14 cellular contexts compared by ENCODE assay signal in genomic region chr20:62208805-62209755, GRCh38.
DNase-seq lines count a peak whose midpoint lies in the region; ATAC-seq and TF ChIP-seq lines count a peak whose summit lies in the region.
"Had no signal": no experiment of that assay in that cellular context is flagged by ENCODE, and none has a peak within 500 bp of the region (broad histone marks: within the 10 kb centered on the region; RNA-seq: fewer than 3 reads in every experiment).

No MANE protein-coding gene starts in this region.

- no peak overlapping the region for H3K4me3 ChIP-seq in HEK293 (ENCODE audit: low read depth, low read length)

- ATAC-seq in SK-N-SH treated with all-trans-retinoic acid at 6 μM for 48 hours (peak; percentile 10; the same call in 2 of the 3 replicates), GM19395 (IDR thresholded peaks at IDR 0.05; ENCODE audit: unreplicated experiment) (no peak), GM18498 (IDR thresholded peaks at IDR 0.05; ENCODE audit: unreplicated experiment) (no peak)

- H3K4me1 ChIP-seq in HEK293 (ENCODE audit: control insufficient read depth, insufficient read depth, low read length) = no peaks in the 10 kb centered on the region

- CTCF ChIA-PET in HEK293 (lab: Yijun Ruan, JAX) = no interaction called here

- H3K27ac ChIP-seq in HEK293 (ENCODE audit: extremely low read depth, low read depth, low read length) = no peak overlapping the region
- H3K27ac ChIP-seq: epithelial cell of prostate had no signal

- no peaks in the 10 kb centered on the region for H3K9me3 ChIP-seq in HEK293 (ENCODE audit: control insufficient read depth, insufficient read depth, low read depth, low read length)

- DNase-seq in COLO668 (lab: John Stamatoyannopoulos, UW; ENCODE audit: unreplicated experiment) = peak; percentile 70
- peak; percentile 95 for DNase-seq in iPS-NIHi11 (ENCODE audit: low spot score)
- DNase-seq in NCI-H446 treated with DMSO at 0.1 percent for 48 hours (lab: John Stamatoyannopoulos, UW) = no peak
- no peak for DNase-seq in activated T-cell treated with anti-CD3 and anti-CD28 coated beads for 4 hours
- DNase-seq: activated CD8-positive, alpha-beta memory T cell treated with anti-CD3 and anti-CD28 coated beads, Interleukin-2, amount 50 U/mL, for 48 hours; aorta; CD4-positive, alpha-beta T cell; naive B cell; NCI-H69 had no signal

- peak; percentile 51 for TF ChIP-seq CTCF in HEK293 (tag by site-specific recombination; IDR thresholded peaks at IDR 0.05)

- POLR2A ChIA-PET in HEK293 (lab: Yijun Ruan, JAX) = no interaction called here

- H3K36me3 ChIP-seq in HEK293 (ENCODE audit: control insufficient read depth in 2 of 2, insufficient read depth in 1 of 2, low read length in 2 of 2) = no peaks in the 10 kb centered on the region

TF ChIP-seq in HEK293, 187 proteins besides CTCF, POLR2A, EP300 and RAD21:
- peak; percentile 29; the same call in 1 of the 2 replicates for TF ChIP-seq ZNF600 (tag by site-specific recombination; IDR thresholded peaks at IDR 0.05)
- no peak for TF ChIP-seq ZNF621 (tag by site-specific recombination; IDR thresholded peaks at IDR 0.05)
- TF ChIP-seq ZFHX2 (tag by site-specific recombination; conservative IDR thresholded peaks at IDR 0.05) = peak; percentile 42

TF ChIP-seq in SK-N-SH treated with all-trans-retinoic acid at 6 μM for 48 hours, 23 proteins besides CTCF, POLR2A, EP300 and RAD21:
- no peak for TF ChIP-seq ZNF565 (CRISPR knock-in tag; conservative IDR thresholded peaks at IDR 0.05; ENCODE audit: low read depth)
- no peak for TF ChIP-seq ZNF70 (CRISPR knock-in tag; IDR thresholded peaks at IDR 0.05)
- TF ChIP-seq CSDC2 (CRISPR knock-in tag; IDR thresholded peaks at IDR 0.05) = no peak
- no peak for TF ChIP-seq SNAI2 (CRISPR knock-in tag; IDR thresholded peaks at IDR 0.05)
- TF ChIP-seq OSR1 (CRISPR knock-in tag; IDR thresholded peaks at IDR 0.05) = no peak
- TF ChIP-seq ESRRG (CRISPR knock-in tag; IDR thresholded peaks at IDR 0.05) = no peak
- no peak for TF ChIP-seq BACH2 (CRISPR knock-in tag; IDR thresholded peaks at IDR 0.05; ENCODE audit: borderline replicate concordance)
- no peak for TF ChIP-seq RARB (CRISPR knock-in tag; IDR thresholded peaks at IDR 0.05)
- no peak for TF ChIP-seq TSHZ2 (CRISPR knock-in tag; IDR thresholded peaks at IDR 0.05)
- no peak for TF ChIP-seq PPARA (CRISPR knock-in tag; IDR thresholded peaks at IDR 0.05; ENCODE audit: borderline replicate concordance)
- TF ChIP-seq POU6F1 (CRISPR knock-in tag; IDR thresholded peaks at IDR 0.05; ENCODE audit: borderline replicate concordance, low read depth) = no peak
- no peak for TF ChIP-seq TCF4 (CRISPR knock-in tag; IDR thresholded peaks at IDR 0.05; ENCODE audit: borderline replicate concordance)
- TF ChIP-seq CREB5 (CRISPR knock-in tag; IDR thresholded peaks at IDR 0.05; ENCODE audit: low read depth) = no peak
- TF ChIP-seq ZC3H10 (CRISPR knock-in tag; IDR thresholded peaks at IDR 0.05) = no peak
- TF ChIP-seq TOX (CRISPR knock-in tag; IDR thresholded peaks at IDR 0.05; ENCODE audit: borderline replicate concordance) = no peak
- TF ChIP-seq GLIS3 (CRISPR knock-in tag; IDR thresholded peaks at IDR 0.05) = no peak
- TF ChIP-seq ZFP3 (CRISPR knock-in tag; IDR thresholded peaks at IDR 0.05) = no peak
- no peak for TF ChIP-seq ZFP30 (CRISPR knock-in tag; IDR thresholded peaks at IDR 0.05)
- TF ChIP-seq CSRNP3 (CRISPR knock-in tag; IDR thresholded peaks at IDR 0.05) = no peak

Comparison
In these comparisons a context has a peak if more than half of its experiments do, and no peak if none do; other contexts are left out.
1. DNase-seq: peak in COLO668 (single experiment) and iPS-NIHi11 (single experiment); none in NCI-H446 treated with DMSO at 0.1 percent for 48 hours (single experiment) and activated T-cell treated with anti-CD3 and anti-CD28 coated beads for 4 hours (single experiment).